In the genomic region with DNA sequence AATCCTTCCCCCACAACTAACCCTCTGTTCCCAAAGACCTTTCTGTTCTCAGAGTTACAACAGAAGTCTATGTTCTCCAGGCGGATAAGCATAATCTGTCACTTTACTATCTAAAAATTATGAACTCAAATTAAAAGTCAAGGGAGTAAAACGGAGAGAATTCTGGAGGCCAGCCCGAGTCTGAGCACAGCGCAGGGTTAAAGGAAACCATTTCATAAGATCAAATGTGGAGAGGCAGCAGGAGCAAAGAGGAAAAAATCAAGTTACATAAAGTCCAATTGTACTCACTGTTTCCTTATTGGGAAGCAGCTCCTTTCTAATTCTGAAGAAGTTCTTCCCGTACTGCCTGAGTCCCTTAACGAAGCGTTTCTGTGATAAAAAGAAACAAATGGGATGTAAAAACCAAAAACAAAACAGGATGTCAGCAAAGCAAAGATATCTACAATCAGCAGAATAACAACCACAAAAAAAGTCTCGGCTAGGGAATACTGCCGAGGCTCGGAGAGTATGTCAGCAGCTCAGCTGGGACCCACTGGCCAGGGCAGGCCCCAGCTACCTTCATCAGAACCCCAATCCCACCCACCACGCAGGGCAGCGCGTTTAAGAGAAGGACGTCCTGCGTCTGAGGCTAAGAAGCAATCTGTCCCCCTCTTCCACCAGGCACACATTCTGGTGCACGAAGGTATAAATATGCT, we compare ENCODE assay signal across 9 cellular contexts.
DNase-seq lines count a peak whose midpoint lies in the region; ATAC-seq, FAIRE-seq and TF ChIP-seq lines count a peak whose summit lies in the region.
"Had no signal": no experiment of that assay in that cellular context is flagged by ENCODE, and none has a peak within 500 bp of the region (broad histone marks: within the 10 kb centered on the region; RNA-seq: fewer than 3 reads in every experiment).

No MANE protein-coding gene starts in this region.

- no peak for TF ChIP-seq EP300 in stomach (IDR thresholded peaks at IDR 0.05)

- in situ Hi-C loops in astrocyte of the cerebellum (cut with HindIII; ENCODE audit: low sequenced_read_pairs) = no loop called here

- 1 to 2% (median 1%) methylated on average over 16 of the region's 16 CpGs for WGBS in stomach, 5 donors

- FAIRE-seq in D721Med (lab: Jason Lieb, UNC) = no peak

- H3K27me3 ChIP-seq in iPS-18a (ENCODE audit: control insufficient read depth, insufficient read depth, low read length) (no peaks in the 10 kb centered on the region), stomach (no peaks in the 10 kb centered on the region)

- TF ChIP-seq CTCF in astrocyte of the cerebellum (IDR thresholded peaks at IDR 0.05; ENCODE audit: low read depth, low read length, missing control alignments) (no peak), stomach (IDR thresholded peaks at IDR 0.05) (no peak), D721Med (IDR thresholded peaks at IDR 0.05; ENCODE audit: insufficient read depth, missing control alignments) (no peak)

- H3K36me3 Mint-ChIP-seq in activated T-cell treated with anti-CD3 and anti-CD28 coated beads, Interleukin-2, amount 50 U/mL, for 4 hours (ENCODE audit: insufficient read depth) = peaks cover 7% of the 10 kb centered on the region

- no peak overlapping the region for H3K27ac ChIP-seq in iPS-18a (ENCODE audit: low read length)
- H3K27ac ChIP-seq in stomach = peak overlapping the region; percentile 98 to 99 (median 99)

- peak; percentile 30 for DNase-seq in activated T-cell treated with anti-CD3 and anti-CD28 coated beads, Interleukin-2, amount 50 U/mL, for 1 hour
- no peak for DNase-seq in activated T-cell treated with anti-CD3 and anti-CD28 coated beads, Interleukin-2, amount 50 U/mL, for 4 hours
- DNase-seq in astrocyte of the cerebellum (ENCODE audit: low read depth) = no peak
- DNase-seq in stomach = no peak
- DNase-seq in amniotic stem cell (lab: John Stamatoyannopoulos, UW) = no peak
- DNase-seq in D721Med (ENCODE audit: insufficient read length, low spot score) = no peak

- H3K4me3 ChIP-seq in astrocyte of the cerebellum (ENCODE audit: low read depth, low read length) (peak overlapping the region; percentile 72), iPS-18a (ENCODE audit: low read length) (peak overlapping the region; percentile 83), stomach (peak overlapping the region; percentile 73 to 93 (median 86))

- H3K9me3 ChIP-seq in iPS-18a (ENCODE audit: control insufficient read depth, low read depth, low read length) = no peaks in the 10 kb centered on the region
- no peaks in the 10 kb centered on the region for H3K9me3 ChIP-seq in stomach

- no peak for ATAC-seq in activated T-cell treated with anti-CD3 and anti-CD28 coated beads, Interleukin-2, amount 50 U/mL, for 4 hours
- ATAC-seq in HG02973 (IDR thresholded peaks at IDR 0.05; ENCODE audit: unreplicated experiment) = no peak

- TF ChIP-seq POLR2A in stomach (IDR thresholded peaks at IDR 0.05) = no peak

- peaks cover 34% of the 10 kb centered on the region for H3K4me1 Mint-ChIP-seq in activated T-cell treated with anti-CD3 and anti-CD28 coated beads, Interleukin-2, amount 50 U/mL, for 4 hours (ENCODE audit: low read depth)

- intact Hi-C loops in stomach (cut with DNase I; ENCODE audit: low total_unique reads) = loop anchor here (10.0 kb wide), 1 partner anchor 58 kb away; no protein-coding TSS in a partner anchor

- peak overlapping the region; percentile 53 for H3K9ac ChIP-seq in iPS-18a (ENCODE audit: low read length)

- H3K4me3 Mint-ChIP-seq in activated T-cell treated with anti-CD3 and anti-CD28 coated beads, Interleukin-2, amount 50 U/mL, for 4 hours = no peak overlapping the region
- H3K4me3 Mint-ChIP-seq: stimulated activated naive CD8-positive, alpha-beta T cell treated with anti-CD3 and anti-CD28 coated beads, Interleukin-15, Interleukin-2, amounts not matched to agents 100 ng/mL and 50 ng/mL, for 24 hours had no signal

- no peaks in the 10 kb centered on the region for H3K9me3 Mint-ChIP-seq in activated T-cell treated with anti-CD3 and anti-CD28 coated beads, Interleukin-2, amount 50 U/mL, for 4 hours
- H3K9me3 Mint-ChIP-seq: stimulated activated naive CD8-positive, alpha-beta T cell treated with anti-CD3 and anti-CD28 coated beads, Interleukin-15, Interleukin-2, amounts not matched to agents 100 ng/mL and 50 ng/mL, for 24 hours had no signal

- no peaks in the 10 kb centered on the region for H3K27me3 Mint-ChIP-seq in activated T-cell treated with anti-CD3 and anti-CD28 coated beads, Interleukin-2, amount 50 U/mL, for 4 hours (ENCODE audit: low read depth)
- H3K27me3 Mint-ChIP-seq: stimulated activated naive CD8-positive, alpha-beta T cell treated with anti-CD3 and anti-CD28 coated beads, Interleukin-15, Interleukin-2, amounts not matched to agents 100 ng/mL and 50 ng/mL, for 24 hours had no signal

- no peaks in the 10 kb centered on the region for H3K36me3 ChIP-seq in iPS-18a (ENCODE audit: control insufficient read depth, low read depth, low read length)
- H3K36me3 ChIP-seq in stomach = peaks cover 6 to 21% (median 20%) of the 10 kb centered on the region in 4 donors

- H3K4me1 ChIP-seq in iPS-18a (ENCODE audit: control insufficient read depth, low read depth, low read length) = peaks cover 49% of the 10 kb centered on the region
- H3K4me1 ChIP-seq in stomach = peaks cover 44 to 77% (median 60%) of the 10 kb centered on the region in 4 donors
